Comparison of ENCODE assay signal across 1 cellular context in the genomic region with DNA sequence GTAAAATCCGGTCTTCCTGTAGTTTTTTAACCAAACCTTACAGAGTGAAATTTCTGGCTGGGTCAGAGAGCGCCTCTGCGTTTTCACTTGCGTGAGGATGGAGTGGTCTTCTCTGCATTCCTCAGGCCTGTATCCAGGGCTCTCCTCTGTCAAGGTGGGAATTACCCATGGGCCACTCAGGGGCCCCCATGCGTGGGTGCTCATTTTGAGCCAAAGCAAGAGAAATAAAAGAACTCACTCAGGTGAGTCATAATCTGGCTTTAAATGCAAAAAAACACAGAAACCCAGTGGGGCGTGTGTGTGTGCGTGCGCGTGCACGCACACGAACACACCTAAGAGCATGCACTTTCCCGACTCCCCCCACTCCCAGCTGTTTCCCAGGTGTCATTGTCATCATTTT.
TF ChIP-seq lines count a peak whose summit lies in the region.

No MANE protein-coding gene starts in this region.

TF ChIP-seq in IMR-90, 13 proteins besides CTCF, POLR2A, EP300 and RAD21:
- TF ChIP-seq MAZ (IDR thresholded peaks at IDR 0.05; ENCODE audit: borderline replicate concordance, low read depth, low read length) (no peak), MXI1 (IDR thresholded peaks at IDR 0.05; ENCODE audit: borderline replicate concordance, low read depth, low read length) (no peak), CEBPB (IDR thresholded peaks at IDR 0.05; ENCODE audit: low read depth, low read length) (no peak), NFE2L2 (IDR thresholded peaks at IDR 0.05; ENCODE audit: low read depth, low read length) (no peak), BHLHE40 (IDR thresholded peaks at IDR 0.05; ENCODE audit: low read depth, low read length) (no peak), FOS (IDR thresholded peaks at IDR 0.05; ENCODE audit: low read depth, low read length) (no peak), SMC3 (IDR thresholded peaks at IDR 0.05; ENCODE audit: low read depth, low read length) (no peak), RFX5 (IDR thresholded peaks at IDR 0.05; ENCODE audit: low read depth, low read length) (no peak), CHD1 (IDR thresholded peaks at IDR 0.05; ENCODE audit: low read depth, low read length) (no peak), MAFK (IDR thresholded peaks at IDR 0.05; ENCODE audit: low read depth, low read length) (no peak), RCOR1 (IDR thresholded peaks at IDR 0.05; ENCODE audit: insufficient replicate concordance, low read length) (no peak)
- TF ChIP-seq, protein P1, sequence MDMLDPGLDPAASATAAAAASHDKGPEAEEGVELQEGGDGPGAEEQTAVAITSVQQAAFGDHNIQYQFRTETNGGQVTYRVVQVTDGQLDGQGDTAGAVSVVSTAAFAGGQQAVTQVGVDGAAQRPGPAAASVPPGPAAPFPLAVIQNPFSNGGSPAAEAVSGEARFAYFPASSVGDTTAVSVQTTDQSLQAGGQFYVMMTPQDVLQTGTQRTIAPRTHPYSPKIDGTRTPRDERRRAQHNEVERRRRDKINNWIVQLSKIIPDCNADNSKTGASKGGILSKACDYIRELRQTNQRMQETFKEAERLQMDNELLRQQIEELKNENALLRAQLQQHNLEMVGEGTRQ (IDR thresholded peaks at IDR 0.05; ENCODE audit: low read depth, low read length): no peak
- TF ChIP-seq, protein P2, sequence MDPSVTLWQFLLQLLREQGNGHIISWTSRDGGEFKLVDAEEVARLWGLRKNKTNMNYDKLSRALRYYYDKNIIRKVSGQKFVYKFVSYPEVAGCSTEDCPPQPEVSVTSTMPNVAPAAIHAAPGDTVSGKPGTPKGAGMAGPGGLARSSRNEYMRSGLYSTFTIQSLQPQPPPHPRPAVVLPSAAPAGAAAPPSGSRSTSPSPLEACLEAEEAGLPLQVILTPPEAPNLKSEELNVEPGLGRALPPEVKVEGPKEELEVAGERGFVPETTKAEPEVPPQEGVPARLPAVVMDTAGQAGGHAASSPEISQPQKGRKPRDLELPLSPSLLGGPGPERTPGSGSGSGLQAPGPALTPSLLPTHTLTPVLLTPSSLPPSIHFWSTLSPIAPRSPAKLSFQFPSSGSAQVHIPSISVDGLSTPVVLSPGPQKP (IDR thresholded peaks at IDR 0.05; ENCODE audit: borderline replicate concordance, low read depth, low read length): no peak
